1 cellular context compared by ENCODE assay signal in genomic region chr12:106195638-106196037, GRCh38.
TF ChIP-seq lines count a peak whose summit lies in the region.

No MANE protein-coding gene starts in this region.

TF ChIP-seq in GM23338, 12 proteins besides CTCF, POLR2A, EP300 and RAD21 (continued from another document):
- TF ChIP-seq ZNF462 (CRISPR knock-in tag; IDR thresholded peaks at IDR 0.05): no peak
- TF ChIP-seq REST (IDR thresholded peaks at IDR 0.05; ENCODE audit: unreplicated experiment): no peak
- TF ChIP-seq CREB1 (CRISPR knock-in tag; IDR thresholded peaks at IDR 0.05; ENCODE audit: low read depth): no peak
- TF ChIP-seq ETS1 (IDR thresholded peaks at IDR 0.05): no peak
- no peak for TF ChIP-seq POLR2AphosphoS5 (IDR thresholded peaks at IDR 0.05; ENCODE audit: low read depth)
TF ChIP-seq in GM23338: peak in this region for 0.
